Comparison of ENCODE assay signal across 8 cellular contexts in genomic region chr20:5950271-5951031, GRCh38. TPM values are rescaled to one million over a fixed set of nuclear protein-coding genes. Genes with fewer than 3 reads are reported as not detected.
DNase-seq lines count a peak whose midpoint lies in the region; ATAC-seq and TF ChIP-seq lines count a peak whose summit lies in the region.

TSS of gene MCM8 (plus strand) at chr20:5950652. CDS start at chr20:5952016, 1,364 bp downstream.
TSS of gene TRMT6 (minus strand) at chr20:5950533. CDS start at chr20:5950405, 128 bp downstream.

- H3K9me2 ChIP-seq in SK-N-SH, result no peaks in the 10 kb centered on the region

- ATAC-seq in HG02610 (IDR thresholded peaks at IDR 0.05; ENCODE audit: unreplicated experiment), result peak; percentile 95

- POLR2A ChIA-PET in GM10248 (lab: Yijun Ruan, JAX) (interaction anchor here (0.6 kb wide), 1 partner anchor 89 kb away, joined by 4 read pairs; no protein-coding TSS in a partner anchor), SK-N-SH (lab: Yijun Ruan, JAX) (interaction anchor here (0.7 to 1.0 kb wide), 2 partner anchors 15 to 30 kb away, joined by 3 to 5 read pairs; no protein-coding TSS in a partner anchor)

- H3K4me3 ChIP-seq in SK-N-SH (ENCODE audit: low read depth in 2 of 2, low read length in 1 of 2), result peak within 1 kb of the TSS; percentile 76 to 97
- peak within 1 kb of the TSS; percentile 77 for H3K4me3 ChIP-seq in suprapubic skin

- H3K27me3 ChIP-seq in SK-N-SH (ENCODE audit: insufficient read depth) (no peaks in the 10 kb centered on the region), suprapubic skin (no peaks in the 10 kb centered on the region)

- DNase-seq in GM10248 (ENCODE audit: extremely low spot score) (peak; percentile 94), NCI-H1092 (lab: John Stamatoyannopoulos, UW) (peak; percentile 97), SK-N-SH (peak; percentile 91), globus pallidus (ENCODE audit: low spot score) (peak; percentile 91), nucleus accumbens (lab: John Stamatoyannopoulos, UW) (peak in 55 of 56 donors; percentile 67 to 96 (median 91)), suprapubic skin (ENCODE audit: low spot score in 2 of 2) (peak; percentile 98)
- DNase-seq in activated naive CD4-positive, alpha-beta T cell treated with anti-CD3 and anti-CD28 coated beads, Interleukin-2, amount 10 ng/mL, durations not matched to agents 7 days and 5 days, result peak; percentile 98

- TF ChIP-seq RAD21 in SK-N-SH (IDR thresholded peaks at IDR 0.05; ENCODE audit: low read length), result no peak

- no peaks in the 10 kb centered on the region for H3K9me3 ChIP-seq in SK-N-SH
- H3K9me3 ChIP-seq in suprapubic skin, result no peaks in the 10 kb centered on the region

- H3K4me1 ChIP-seq in SK-N-SH (ENCODE audit: control insufficient read depth in 1 of 2, insufficient read depth in 2 of 2, low read depth in 1 of 2, low read length in 1 of 2) (peaks cover 0 to 11% of the 10 kb centered on the region in 2 experiments; a peak in 2 of 4 replicates), suprapubic skin (peaks cover 26% of the 10 kb centered on the region)

- H3K36me3 Mint-ChIP-seq in activated naive CD4-positive, alpha-beta T cell treated with anti-CD3 and anti-CD28 coated beads, Interleukin-2, amount 10 ng/mL, durations not matched to agents 7 days and 5 days, result peaks cover 29% of the 10 kb centered on the region

- H2AFZ ChIP-seq in SK-N-SH (ENCODE audit: low read depth), result peak within 1 kb of the TSS; percentile 76

- TF ChIP-seq EP300 in SK-N-SH (IDR thresholded peaks at IDR 0.05; ENCODE audit: borderline replicate concordance in 1 of 2, low read depth in 1 of 2, low read length in 1 of 2) (peak in 1 of 2 experiments; percentile 26; a peak in 1 of 4 replicates), suprapubic skin (IDR thresholded peaks at IDR 0.05) (no peak)

- H3K9ac ChIP-seq in SK-N-SH, result peak within 1 kb of the TSS; percentile 73

- H3K9me3 Mint-ChIP-seq in activated naive CD4-positive, alpha-beta T cell treated with anti-CD3 and anti-CD28 coated beads, Interleukin-2, amount 10 ng/mL, durations not matched to agents 7 days and 5 days, result no peaks in the 10 kb centered on the region

- H3K4me3 Mint-ChIP-seq in activated naive CD4-positive, alpha-beta T cell treated with anti-CD3 and anti-CD28 coated beads, Interleukin-2, amount 10 ng/mL, durations not matched to agents 7 days and 5 days, result peak within 1 kb of the TSS; percentile 93

- H3K79me2 ChIP-seq in SK-N-SH (ENCODE audit: insufficient read depth), result peaks cover 57% of the 10 kb centered on the region

- no peak for TF ChIP-seq CTCF in GM10248 (IDR thresholded peaks at IDR 0.05; ENCODE audit: control extremely low read depth, extremely low read depth, low read depth, missing control alignments)
- no peak for TF ChIP-seq CTCF in SK-N-SH (IDR thresholded peaks at IDR 0.05)
- no peak for TF ChIP-seq CTCF in suprapubic skin (IDR thresholded peaks at IDR 0.05)

- peaks cover 50% of the 10 kb centered on the region for H3K4me1 Mint-ChIP-seq in activated naive CD4-positive, alpha-beta T cell treated with anti-CD3 and anti-CD28 coated beads, Interleukin-2, amount 10 ng/mL, durations not matched to agents 7 days and 5 days

- H3K27me3 Mint-ChIP-seq in activated naive CD4-positive, alpha-beta T cell treated with anti-CD3 and anti-CD28 coated beads, Interleukin-2, amount 10 ng/mL, durations not matched to agents 7 days and 5 days, result peaks cover 8% of the 10 kb centered on the region

- H3F3A ChIP-seq in SK-N-SH (replicated peaks; ENCODE audit: insufficient read depth), result peaks cover 13% of the 10 kb centered on the region

- peak within 1 kb of the TSS; percentile 74 for H3K4me2 ChIP-seq in SK-N-SH

- CTCF ChIA-PET in GM10248 (lab: Yijun Ruan, JAX) (interaction anchor here (2.2 kb wide), 1 partner anchor 422 kb away, joined by 6 read pairs; no protein-coding TSS in a partner anchor), SK-N-SH (lab: Yijun Ruan, JAX) (interaction anchor here (1.0 to 1.6 kb wide), 2 partner anchors 415 to 421 kb away, joined by 6 to 7 read pairs; no protein-coding TSS in a partner anchor)
- CTCF ChIA-PET in activated naive CD4-positive, alpha-beta T cell treated with anti-CD3 and anti-CD28 coated beads, Interleukin-2, amount 10 ng/mL, durations not matched to agents 7 days and 5 days (lab: Charles Lee), result no interaction called here

- H3K36me3 ChIP-seq in SK-N-SH (replicated peaks in 1 of 2; ENCODE audit: control insufficient read depth in 1 of 2, insufficient read depth in 2 of 2, low read length in 1 of 2), result peaks cover 35 to 55% of the 10 kb centered on the region in 2 experiments
- H3K36me3 ChIP-seq in suprapubic skin, result peaks cover 28% of the 10 kb centered on the region

- no peak for TF ChIP-seq POLR2A in suprapubic skin (IDR thresholded peaks at IDR 0.05)

- under 1% methylated on average over 48 of the region's 61 CpGs for WGBS in SK-N-SH (ENCODE audit: low lambda C conversion rate)
- WGBS in suprapubic skin, result under 1% methylated on average over 39 of the region's 61 CpGs

- H3K27ac Mint-ChIP-seq in activated naive CD4-positive, alpha-beta T cell treated with anti-CD3 and anti-CD28 coated beads, Interleukin-2, amount 10 ng/mL, durations not matched to agents 7 days and 5 days, result peak within 1 kb of the TSS; percentile 92

- no peaks in the 10 kb centered on the region for H4K20me1 ChIP-seq in SK-N-SH (ENCODE audit: insufficient read depth)

- H3K27ac ChIP-seq in SK-N-SH (ENCODE audit: low read depth in 2 of 2, low read length in 1 of 2) (peak within 1 kb of the TSS; percentile 54 to 76), suprapubic skin (peak within 1 kb of the TSS; percentile 53)

TF ChIP-seq in SK-N-SH, 30 proteins besides CTCF, POLR2A, EP300 and RAD21 (continues in another document):
- TF ChIP-seq USF2 (IDR thresholded peaks at IDR 0.05; ENCODE audit: borderline replicate concordance, low read depth, low read length), result peak; percentile 52; the same call in 1 of the 2 replicates
- TF ChIP-seq POLR2AphosphoS5 (IDR thresholded peaks at IDR 0.05; ENCODE audit: low read depth, low read length), result peak; percentile 71
- no peak for TF ChIP-seq FOXM1 (IDR thresholded peaks at IDR 0.05; ENCODE audit: low read depth)
- TF ChIP-seq MXI1 (IDR thresholded peaks at IDR 0.05; ENCODE audit: low read depth, low read length), result peak; percentile 99
- TF ChIP-seq SIN3A (IDR thresholded peaks at IDR 0.05; ENCODE audit: borderline replicate concordance, low read depth, low read length), result peak; percentile 91
- TF ChIP-seq SMC3 (IDR thresholded peaks at IDR 0.05; ENCODE audit: low read depth, low read length), result no peak
- TF ChIP-seq IRF3 (IDR thresholded peaks at IDR 0.05; ENCODE audit: low read depth, low read length), result peak; percentile 25; the same call in 1 of the 2 replicates
- peak; percentile 20; the same call in 1 of the 2 replicates for TF ChIP-seq TCF12 (IDR thresholded peaks at IDR 0.05)
- peak; percentile 66 for TF ChIP-seq CHD2 (IDR thresholded peaks at IDR 0.05; ENCODE audit: low read length, partially characterized antibody)
- peak; percentile 38; the same call in 1 of the 2 replicates for TF ChIP-seq YY1 (IDR thresholded peaks at IDR 0.05; ENCODE audit: low read depth)
- TF ChIP-seq TAF1 (IDR thresholded peaks at IDR 0.05; ENCODE audit: borderline replicate concordance, low read depth, low read length), result 0 out of 2 replicates have a peak, but pooled peaks have one; percentile 33
- TF ChIP-seq PBX3 (IDR thresholded peaks at IDR 0.05), result peak; percentile 71
- TF ChIP-seq MAX (IDR thresholded peaks at IDR 0.05; ENCODE audit: low read depth), result peak; percentile 99
- no peak for TF ChIP-seq MEF2A (IDR thresholded peaks at IDR 0.05; ENCODE audit: borderline replicate concordance, low read depth)
- TF ChIP-seq RXRA (IDR thresholded peaks at IDR 0.05; ENCODE audit: borderline replicate concordance, low read depth), result no peak

RNA-seq across cellular contexts. Expression of gene MCM8, which starts in this region (rescaled TPM):
- polyA plus RNA-seq in SK-N-SH (2012; rRNA removed), result 4.0 and 5.9 TPM in 2 replicates
- polyA plus RNA-seq in SK-N-SH (2012; cell fraction: cytosol; rRNA removed), result 6.7 and 6.9 TPM in 2 replicates
- 2.9 and 4.9 TPM in 2 replicates for polyA plus RNA-seq in SK-N-SH (2012; cell fraction: nucleus; rRNA removed)
- 1 to 10 TPM; 4.0 to 6.8 (median 4.8) TPM for total RNA-seq in suprapubic skin

RNA-seq across cellular contexts. Expression of gene TRMT6, which starts in this region (rescaled TPM):
- 16.1 and 16.8 TPM in 2 replicates for polyA plus RNA-seq in SK-N-SH (2012; rRNA removed)
- polyA plus RNA-seq in SK-N-SH (2012; cell fraction: cytosol; rRNA removed), result 18.9 and 23.5 TPM in 2 replicates
- polyA plus RNA-seq in SK-N-SH (2012; cell fraction: nucleus; rRNA removed), result 7.9 and 13.8 TPM in 2 replicates
- total RNA-seq in suprapubic skin, result 10 to 100 TPM in 1 of 4 donors, 1 to 10 TPM in 3; 7.7 to 13.0 (median 9.5) TPM

Comparison
In these comparisons a context has a peak if more than half of its experiments do, and no peak if none do; other contexts are left out.
1. Peak in every context shown above with its lines: DNase-seq, ATAC-seq, H3K4me3 ChIP-seq and H3K27ac ChIP-seq.